In the genomic region with DNA sequence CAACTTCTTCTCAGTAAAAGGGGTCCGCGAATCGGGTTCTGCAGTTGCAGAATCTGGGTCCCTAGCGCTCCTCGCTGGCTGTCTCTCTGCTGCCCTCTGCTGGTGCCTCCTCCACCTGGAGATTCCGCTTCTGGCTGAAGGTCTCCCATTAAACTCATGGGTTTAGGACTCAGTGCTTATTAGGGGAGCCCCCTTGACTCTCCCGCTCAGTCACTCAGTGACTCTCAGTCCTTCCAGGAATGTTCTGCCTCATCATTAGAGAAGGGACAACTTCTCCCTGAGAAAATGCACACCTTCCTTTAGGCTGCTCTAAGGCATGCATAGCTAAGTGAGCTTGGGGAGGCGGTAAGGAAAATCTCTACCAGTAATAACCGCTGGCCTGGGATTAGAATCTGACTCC, we compare ENCODE assay signal across 9 cellular contexts. TPM values are rescaled to one million over a fixed set of nuclear protein-coding genes. Genes with fewer than 3 reads are reported as not detected.
A peak's percentile ranks its signal among the peaks of the same experiment; 100 is the strongest.
DNase-seq lines count a peak whose midpoint lies in the region; ATAC-seq, FAIRE-seq and TF ChIP-seq lines count a peak whose summit lies in the region.
"Had no signal": no experiment of that assay in that cellular context is flagged by ENCODE, and none has a peak within 500 bp of the region (broad histone marks: within the 10 kb centered on the region; RNA-seq: fewer than 3 reads in every experiment).

No MANE protein-coding gene starts in this region.

- H3K4me1 Mint-ChIP-seq in neural progenitor cell = peaks cover 11% of the 10 kb centered on the region

- H3K27me3 Mint-ChIP-seq in neural progenitor cell (ENCODE audit: insufficient read depth, low read depth) = peaks cover 20% of the 10 kb centered on the region
- H3K27me3 Mint-ChIP-seq: activated naive CD4-positive, alpha-beta T cell treated with anti-CD3 and anti-CD28 coated beads, Interleukin-2, amount 50 U/mL, for 24 hours had no signal

- no peaks in the 10 kb centered on the region for H3K9me3 ChIP-seq in OCI-LY3 (ENCODE audit: insufficient read depth, low read length)
- H3K9me3 ChIP-seq in fibroblast of lung (ENCODE audit: control insufficient read depth, insufficient read depth, low read depth, low read length) = no peaks in the 10 kb centered on the region
- H3K9me3 ChIP-seq in neural progenitor cell (ENCODE audit: low read depth) = no peaks in the 10 kb centered on the region
- H3K9me3 ChIP-seq in thoracic aorta = no peaks in the 10 kb centered on the region

- ATAC-seq in HG02588 (IDR thresholded peaks at IDR 0.05; ENCODE audit: unreplicated experiment) (peak; percentile 69), thoracic aorta (ENCODE audit: insufficient number of reproducible peaks, low FRiP score, low read depth) (no peak)

- H3K4me3 ChIP-seq in OCI-LY3 (ENCODE audit: low read length) (no peak overlapping the region), fibroblast of lung (replicated peaks in 1 of 4; ENCODE audit: control extremely low read depth in 1 of 4, insufficient read depth in 1 of 4, low read depth in 3 of 4, low read length in 4 of 4) (no peak overlapping the region), neural progenitor cell (no peak overlapping the region), thoracic aorta (no peak overlapping the region)

- peaks cover 15% of the 10 kb centered on the region; the same call in 1 of the 2 replicates for H3K27me3 ChIP-seq in OCI-LY3 (ENCODE audit: low read depth, low read length)
- no peaks in the 10 kb centered on the region for H3K27me3 ChIP-seq in fibroblast of lung (ENCODE audit: control insufficient read depth, insufficient read depth, low read length)
- H3K27me3 ChIP-seq in neural progenitor cell = peaks cover 23% of the 10 kb centered on the region
- H3K27me3 ChIP-seq in thoracic aorta (replicated peaks; ENCODE audit: insufficient read depth) = no peaks in the 10 kb centered on the region

- H3K27ac ChIP-seq in OCI-LY3 (ENCODE audit: low read length) (no peak overlapping the region), fibroblast of lung (ENCODE audit: insufficient read depth, low read length) (no peak overlapping the region), neural progenitor cell (no peak overlapping the region), thoracic aorta (no peak overlapping the region)

- no peak overlapping the region for H3K27ac Mint-ChIP-seq in neural progenitor cell
- H3K27ac Mint-ChIP-seq: activated naive CD4-positive, alpha-beta T cell treated with anti-CD3 and anti-CD28 coated beads, Interleukin-2, amount 50 U/mL, for 24 hours had no signal

- H3K4me3 Mint-ChIP-seq in neural progenitor cell = no peak overlapping the region
- H3K4me3 Mint-ChIP-seq: activated naive CD4-positive, alpha-beta T cell treated with anti-CD3 and anti-CD28 coated beads, Interleukin-2, amount 50 U/mL, for 24 hours had no signal

- H3K9ac ChIP-seq in OCI-LY3 (ENCODE audit: low read length) (no peak overlapping the region), fibroblast of lung (ENCODE audit: insufficient read depth, low read length) (no peak overlapping the region), neural progenitor cell (no peak overlapping the region)

- H2AFZ ChIP-seq in OCI-LY3 (ENCODE audit: low read depth, low read length) = no peak overlapping the region
- H2AFZ ChIP-seq in fibroblast of lung (ENCODE audit: low read length) = no peak overlapping the region
- H2AFZ ChIP-seq in neural progenitor cell (replicated peaks) = no peak overlapping the region

- TF ChIP-seq CTCF in D721Med (IDR thresholded peaks at IDR 0.05; ENCODE audit: insufficient read depth, missing control alignments) (peak; percentile 94), OCI-LY3 (IDR thresholded peaks at IDR 0.05; ENCODE audit: low read depth, low read length) (peak; percentile 94), fibroblast of lung (conservative IDR thresholded peaks at IDR 0.05 in 1 of 2, IDR thresholded peaks at IDR 0.05 in 1 of 2; ENCODE audit: low read depth in 1 of 2, low read length in 2 of 2) (peak; percentile 81 to 96), neural progenitor cell (IDR thresholded peaks at IDR 0.05) (peak; percentile 99), thoracic aorta (IDR thresholded peaks at IDR 0.05) (peak; percentile 94)

- peak overlapping the region; percentile 22 for H3K4me2 ChIP-seq in OCI-LY3 (ENCODE audit: low read length)
- no peak overlapping the region for H3K4me2 ChIP-seq in fibroblast of lung (ENCODE audit: extremely low read depth, insufficient read depth, low read length)
- H3K4me2 ChIP-seq in neural progenitor cell = no peak overlapping the region

- H3K36me3 Mint-ChIP-seq in neural progenitor cell = no peaks in the 10 kb centered on the region
- H3K36me3 Mint-ChIP-seq: activated naive CD4-positive, alpha-beta T cell treated with anti-CD3 and anti-CD28 coated beads, Interleukin-2, amount 50 U/mL, for 24 hours had no signal

- H4K20me1 ChIP-seq in OCI-LY3 (ENCODE audit: insufficient read depth, low read length) (no peaks in the 10 kb centered on the region), fibroblast of lung (ENCODE audit: control insufficient read depth, extremely low read depth, insufficient read depth, low read length) (no peaks in the 10 kb centered on the region), neural progenitor cell (ENCODE audit: low read depth) (no peaks in the 10 kb centered on the region)

- H3K36me3 ChIP-seq in OCI-LY3 (replicated peaks; ENCODE audit: low read depth, low read length) (no peaks in the 10 kb centered on the region), fibroblast of lung (ENCODE audit: control insufficient read depth, insufficient read depth, low read length) (no peaks in the 10 kb centered on the region), neural progenitor cell (no peaks in the 10 kb centered on the region), thoracic aorta (no peaks in the 10 kb centered on the region)

- no peaks in the 10 kb centered on the region for H3K9me3 Mint-ChIP-seq in neural progenitor cell
- H3K9me3 Mint-ChIP-seq: activated naive CD4-positive, alpha-beta T cell treated with anti-CD3 and anti-CD28 coated beads, Interleukin-2, amount 50 U/mL, for 24 hours had no signal

- peak; percentile 91 for DNase-seq in D721Med (ENCODE audit: insufficient read length, low spot score)
- peak; percentile 65 for DNase-seq in activated T-cell treated with anti-CD3 and anti-CD28 coated beads for 4 hours
- DNase-seq in fibroblast of lung (ENCODE audit: low read depth in 2 of 2) = peak; percentile 39 to 63
- DNase-seq in neural progenitor cell (ENCODE audit: low spot score) = peak; percentile 82
- no peak for DNase-seq in thoracic aorta (ENCODE audit: low spot score)
- no peak for DNase-seq in amniotic stem cell (lab: John Stamatoyannopoulos, UW)

- H3F3A ChIP-seq in neural progenitor cell (ENCODE audit: low read depth) = peaks cover 7% of the 10 kb centered on the region

- H3K4me1 ChIP-seq in OCI-LY3 (ENCODE audit: low read length) = peaks cover 13% of the 10 kb centered on the region
- peaks cover 2% of the 10 kb centered on the region for H3K4me1 ChIP-seq in fibroblast of lung (ENCODE audit: control insufficient read depth, extremely low read depth, insufficient read depth, low read length)
- H3K4me1 ChIP-seq in neural progenitor cell = peaks cover 13% of the 10 kb centered on the region
- H3K4me1 ChIP-seq in thoracic aorta (ENCODE audit: control insufficient read depth in 1 of 2, low read depth in 2 of 2) = no peaks in the 10 kb centered on the region

- no peak for FAIRE-seq in D721Med (lab: Jason Lieb, UNC)

- no peaks in the 10 kb centered on the region for H3K79me2 ChIP-seq in OCI-LY3 (ENCODE audit: low read length)
- H3K79me2 ChIP-seq in fibroblast of lung (ENCODE audit: control insufficient read depth, insufficient read depth, low read length) = no peaks in the 10 kb centered on the region
- H3K79me2 ChIP-seq in neural progenitor cell (ENCODE audit: low read depth) = no peaks in the 10 kb centered on the region

RNA-seq across cellular contexts. Expression of gene CPN2, which starts 7.1 kb away (rescaled TPM):
- total RNA-seq in fibroblast of lung (not detected in 2 replicates), neural progenitor cell (ENCODE audit: low replicate concordance) (not detected in 2 replicates), thoracic aorta (not detected)
- not detected in 2 replicates for polyA plus RNA-seq in fibroblast of lung
- not detected in 2 replicates for polyA plus RNA-seq in fibroblast of lung (2012)
- polyA minus RNA-seq in fibroblast of lung (ENCODE audit: low replicate concordance) = not detected in 2 replicates

RNA-seq across cellular contexts. Expression of gene LRRC15, which starts 25.5 kb away (rescaled TPM):
- total RNA-seq in fibroblast of lung = 1.3 and 2.3 TPM in 2 replicates
- polyA plus RNA-seq in fibroblast of lung = 0.58 and 0.91 TPM in 2 replicates
- 1.5 and 1.8 TPM in 2 replicates for polyA plus RNA-seq in fibroblast of lung (2012)
- polyA minus RNA-seq in fibroblast of lung (ENCODE audit: low replicate concordance) = 5.1 and 6.2 TPM in 2 replicates
- total RNA-seq in neural progenitor cell (ENCODE audit: low replicate concordance) = not detected in 2 replicates
- under 1 TPM in 1 of 2 donors, not detected in 1; 0.27 TPM for total RNA-seq in thoracic aorta

RNA-seq across cellular contexts. Expression of gene GP5, which starts 55.1 kb away (rescaled TPM):
- total RNA-seq in fibroblast of lung = under 0.01 and 0.17 TPM in 2 replicates
- 0.02 and 0.06 TPM in 2 replicates for polyA plus RNA-seq in fibroblast of lung
- polyA plus RNA-seq in fibroblast of lung (2012) = 0.05 TPM in 1 of 2 replicates, not detected in the other
- 0.71 TPM in 1 of 2 replicates, not detected in the other for polyA minus RNA-seq in fibroblast of lung (ENCODE audit: low replicate concordance)
- total RNA-seq in neural progenitor cell (ENCODE audit: low replicate concordance) = 0.03 TPM in 1 of 2 replicates, not detected in the other
- total RNA-seq in thoracic aorta = under 1 TPM in 1 of 2 donors, not detected in 1; 0.14 TPM

Comparison
In these comparisons a context has a peak if more than half of its experiments do, and no peak if none do; other contexts are left out.
1. DNase-seq: peak in D721Med (single experiment), activated T-cell treated with anti-CD3 and anti-CD28 coated beads for 4 hours (single experiment), fibroblast of lung (2 of 2) and neural progenitor cell (single experiment); none in thoracic aorta (single experiment) and amniotic stem cell (single experiment).
2. Peak in every context shown above with its lines, with median percentiles within 50 percentile points of each other: CTCF ChIP-seq.